In the genomic region with DNA sequence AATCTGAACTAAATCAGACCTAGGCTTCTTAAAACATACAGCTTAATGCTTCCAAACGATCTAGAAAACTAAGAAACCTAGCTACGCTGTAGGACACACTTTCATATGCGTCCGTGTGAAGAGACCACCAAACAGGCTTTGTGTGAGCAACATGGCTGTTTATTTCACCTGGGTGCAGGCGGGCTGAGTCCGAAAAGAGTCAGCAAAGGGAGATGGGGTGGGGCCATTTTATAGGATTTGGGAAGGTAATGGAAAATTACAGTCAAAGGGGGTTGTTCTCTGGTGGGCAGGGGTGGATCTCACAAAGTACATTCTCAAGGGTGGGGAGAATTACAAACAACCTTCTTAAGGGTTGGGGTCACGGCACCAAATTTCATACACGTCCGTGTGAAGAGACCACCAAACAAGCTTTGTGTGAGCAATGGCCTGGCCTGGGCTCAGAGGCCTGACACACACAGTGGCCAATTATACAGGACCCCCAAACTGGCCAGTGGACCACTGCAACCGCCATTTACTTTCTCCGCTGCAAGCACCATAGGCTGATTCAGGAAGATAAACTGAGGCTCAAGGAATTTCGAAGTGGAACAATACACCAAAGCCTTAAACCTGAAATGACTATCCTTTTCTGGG, we compare ENCODE assay signal across 10 cellular contexts. TPM values are rescaled to one million over a fixed set of nuclear protein-coding genes. Genes with fewer than 3 reads are reported as not detected.
DNase-seq lines count a peak whose midpoint lies in the region; ATAC-seq, FAIRE-seq and TF ChIP-seq lines count a peak whose summit lies in the region.
"Not testable (repeated sequence)": the region's sequence is repeated elsewhere in the genome, so short reads cannot be mapped to it uniquely, and the experiment has no call there.
"Had no signal": no experiment of that assay in that cellular context is flagged by ENCODE, and none has a peak within 500 bp of the region (broad histone marks: within the 10 kb centered on the region; RNA-seq: fewer than 3 reads in every experiment).

No MANE protein-coding gene starts in this region.

- H3K27me3 Mint-ChIP-seq in CD14-positive monocyte (ENCODE audit: low read depth in 3 of 3); T-helper 17 cell; nephron (ENCODE audit: low read depth); stimulated activated memory B cell treated with anti-CD40 and anti-IgM and Interleukin-4, amounts not matched to agents 10 μg/mL and 1 μg/mL and 100 μg/mL, for 72 hours: not testable (repeated sequence)
- peaks cover 10% of the 10 kb centered on the region for H3K27me3 Mint-ChIP-seq in activated naive CD8-positive, alpha-beta T cell treated with anti-CD3 and anti-CD28 coated beads, Interleukin-2, amount 50 U/mL, for 24 hours

- TF ChIP-seq EP300 in H1 (IDR thresholded peaks at IDR 0.05; ENCODE audit: borderline replicate concordance in 1 of 2, low read depth in 2 of 2, low read length in 2 of 2), result not testable (repeated sequence)

- H3K56ac ChIP-seq in H1 (replicated peaks; ENCODE audit: insufficient read length, low read depth, low read length), result peak overlapping the region; percentile 69

- peak overlapping the region; percentile 84; the same call in 1 of the 2 replicates for H2BK12ac ChIP-seq in H1 (ENCODE audit: low read depth, low read length)

- not testable (repeated sequence) for DNase-seq in CD14-positive monocyte (ENCODE audit: low spot score); T-helper 17 cell; activated naive CD8-positive, alpha-beta T cell treated with anti-CD3 and anti-CD28 coated beads, Interleukin-2, amount 50 U/mL, for 24 hours; H1 (ENCODE audit: low read depth in 1 of 2, low spot score in 2 of 2)

- peak overlapping the region; percentile 95 for H2BK120ac ChIP-seq in H1 (replicated peaks; ENCODE audit: low read depth, low read length)

- peak overlapping the region; percentile 82 to 89 for H3K4me3 Mint-ChIP-seq in CD14-positive monocyte
- peak overlapping the region; percentile 88 for H3K4me3 Mint-ChIP-seq in T-helper 17 cell
- H3K4me3 Mint-ChIP-seq in activated naive CD8-positive, alpha-beta T cell treated with anti-CD3 and anti-CD28 coated beads, Interleukin-2, amount 50 U/mL, for 24 hours, result peak overlapping the region; percentile 79
- peak overlapping the region; percentile 87 to 95 (median 93) for H3K4me3 Mint-ChIP-seq in nephron
- peak overlapping the region; percentile 96 for H3K4me3 Mint-ChIP-seq in stimulated activated memory B cell treated with anti-CD40 and anti-IgM and Interleukin-4, amounts not matched to agents 10 μg/mL and 1 μg/mL and 100 μg/mL, for 72 hours

- H4K91ac ChIP-seq in H1 (replicated peaks; ENCODE audit: insufficient read length, low read length), result peak overlapping the region; percentile 85

- peak overlapping the region; percentile 89 for H3K4me3 ChIP-seq in HUES48 (ENCODE audit: low read depth, low read length)
- H3K4me3 ChIP-seq in H1 (ENCODE audit: extremely low read depth in 1 of 4, insufficient read depth in 2 of 4, low read depth in 3 of 4, low read length in 4 of 4), result peak overlapping the region; percentile 62 to 86 (median 80)
- H3K4me3 ChIP-seq in iPS-15b (ENCODE audit: low read depth, low read length), result peak overlapping the region; percentile 55

- CTCF ChIA-PET in H1 (lab: Charles Lee; ENCODE audit: partially characterized antibody), result interaction anchor here (0.6 kb wide), 1 partner anchor 28 kb away, joined by 3 read pairs; no protein-coding TSS in a partner anchor

- H3K18ac ChIP-seq in H1 (ENCODE audit: extremely low read depth, low read length), result peak overlapping the region; percentile 95

- peak overlapping the region; percentile 75; the same call in 1 of the 2 replicates for H2BK5ac ChIP-seq in H1 (ENCODE audit: low read depth, low read length)

- intact Hi-C loops in CD14-positive monocyte (cut with micrococcal nuclease), result not testable (repeated sequence)

- not testable (repeated sequence) for H2BK20ac ChIP-seq in H1 (ENCODE audit: low read length)

- not testable (repeated sequence) for H3K36me3 Mint-ChIP-seq in CD14-positive monocyte; T-helper 17 cell (ENCODE audit: low read depth); activated naive CD8-positive, alpha-beta T cell treated with anti-CD3 and anti-CD28 coated beads, Interleukin-2, amount 50 U/mL, for 24 hours (ENCODE audit: low read depth); nephron (ENCODE audit: low read depth)
- H3K36me3 Mint-ChIP-seq in stimulated activated memory B cell treated with anti-CD40 and anti-IgM and Interleukin-4, amounts not matched to agents 10 μg/mL and 1 μg/mL and 100 μg/mL, for 72 hours, result peaks cover 11% of the 10 kb centered on the region

- H3K4ac ChIP-seq in H1 (replicated peaks; ENCODE audit: insufficient read length, low read depth, low read length), result peak overlapping the region; percentile 85

- H4K8ac ChIP-seq in H1 (ENCODE audit: extremely low read depth, insufficient read depth, low read length), result peak overlapping the region; percentile 80; the same call in 1 of the 2 replicates

- not testable (repeated sequence) for H3K14ac ChIP-seq in H1 (ENCODE audit: insufficient read length)

- peak overlapping the region; percentile 83 for H4K5ac ChIP-seq in H1 (ENCODE audit: insufficient read length, low read depth, low read length)

- H3K4me1 ChIP-seq in HUES48 (ENCODE audit: control insufficient read depth, insufficient read depth, low read length) (peaks cover 55% of the 10 kb centered on the region), H1 (replicated peaks in 1 of 4; ENCODE audit: control insufficient read depth in 3 of 4, insufficient read depth in 4 of 4, low read length in 3 of 4) (peaks cover 0 to 18% (median 12%) of the 10 kb centered on the region in 4 experiments; a peak in 6 of 7 replicates), iPS-15b (ENCODE audit: control insufficient read depth, insufficient read depth, low read length) (peaks cover 12% of the 10 kb centered on the region)

- not testable (repeated sequence) for H2AK5ac ChIP-seq in H1 (ENCODE audit: low read depth, low read length)

- TF ChIP-seq CTCF in CD14-positive monocyte (IDR thresholded peaks at IDR 0.05); H1 (IDR thresholded peaks at IDR 0.05; ENCODE audit: control extremely low read depth in 1 of 3, insufficient read depth in 1 of 3, low read depth in 1 of 3, low read length in 3 of 3); nephron (IDR thresholded peaks at IDR 0.05; ENCODE audit: unreplicated experiment in 3 of 3): not testable (repeated sequence)

- not testable (repeated sequence) for H3K9me3 Mint-ChIP-seq in CD14-positive monocyte; activated naive CD8-positive, alpha-beta T cell treated with anti-CD3 and anti-CD28 coated beads, Interleukin-2, amount 50 U/mL, for 24 hours; nephron; stimulated activated memory B cell treated with anti-CD40 and anti-IgM and Interleukin-4, amounts not matched to agents 10 μg/mL and 1 μg/mL and 100 μg/mL, for 72 hours

- TF ChIP-seq RAD21 in H1 (IDR thresholded peaks at IDR 0.05 in 1 of 2, conservative IDR thresholded peaks at IDR 0.05 in 1 of 2; ENCODE audit: low read depth in 2 of 2, low read length in 2 of 2), result not testable (repeated sequence)

- peaks cover 62% of the 10 kb centered on the region for H3K4me1 Mint-ChIP-seq in CD14-positive monocyte
- H3K4me1 Mint-ChIP-seq in T-helper 17 cell, result peaks cover 27% of the 10 kb centered on the region
- peaks cover 53% of the 10 kb centered on the region for H3K4me1 Mint-ChIP-seq in activated naive CD8-positive, alpha-beta T cell treated with anti-CD3 and anti-CD28 coated beads, Interleukin-2, amount 50 U/mL, for 24 hours
- H3K4me1 Mint-ChIP-seq in nephron, result peaks cover 54% of the 10 kb centered on the region
- H3K4me1 Mint-ChIP-seq in stimulated activated memory B cell treated with anti-CD40 and anti-IgM and Interleukin-4, amounts not matched to agents 10 μg/mL and 1 μg/mL and 100 μg/mL, for 72 hours, result peaks cover 48% of the 10 kb centered on the region

- H3K4me2 ChIP-seq in H1 (ENCODE audit: insufficient read depth in 1 of 2, low read depth in 2 of 2, low read length in 2 of 2), result peak overlapping the region; percentile 77 to 94

- not testable (repeated sequence) for H3K79me1 ChIP-seq in H1 (ENCODE audit: low read depth, low read length)

- H3K36me3 ChIP-seq in HUES48 (ENCODE audit: control insufficient read depth, insufficient read depth, low read length); H1 (ENCODE audit: control insufficient read depth in 2 of 4, insufficient read depth in 4 of 4, low read length in 3 of 4); iPS-15b (ENCODE audit: control insufficient read depth, insufficient read depth, low read length): not testable (repeated sequence)

- WGBS in H1 (ENCODE audit: extremely low coverage in 1 of 2, insufficient coverage in 1 of 2, insufficient read length in 1 of 2, insufficient replicate concordance in 2 of 2, low coverage in 1 of 2, low lambda C conversion rate in 2 of 2, missing lambda C conversion rate in 1 of 2), 2 experiments, result 21% methylated on average over 11 of the region's 12 CpGs; no CpG with 5 or more reads in 1 of the 2 experiments

- not testable (repeated sequence) for H3K27me3 ChIP-seq in HUES48 (ENCODE audit: control insufficient read depth, insufficient read depth, low read length); H1 (replicated peaks in 1 of 4; ENCODE audit: control insufficient read depth in 3 of 4, extremely low read depth in 1 of 4, insufficient read depth in 3 of 4, low read length in 3 of 4); iPS-15b (ENCODE audit: control insufficient read depth, insufficient read depth, low read length)

- H3K79me2 ChIP-seq in H1 (ENCODE audit: control insufficient read depth in 1 of 2, insufficient read depth in 2 of 2, low read length in 2 of 2), result peaks cover under 1 to 57% of the 10 kb centered on the region in 2 experiments; a peak in 3 of 4 replicates

- POLR2A ChIA-PET in H1 (lab: Charles Lee; ENCODE audit: partially characterized antibody), result interaction anchor here (0.7 to 2.1 kb wide), 11 partner anchors 17 to 405 kb away, joined by 3 to 7 read pairs (median 3); partner anchors contain the start of gene DMC1

- not testable (repeated sequence) for H3K23me2 ChIP-seq in H1 (ENCODE audit: low read depth, low read length)

- TF ChIP-seq POLR2A in H1 (IDR thresholded peaks at IDR 0.05; ENCODE audit: control extremely low read depth in 1 of 2, low read depth in 2 of 2, low read length in 2 of 2), result not testable (repeated sequence)

- H2BK15ac ChIP-seq in H1 (ENCODE audit: low read length), result 0 out of 2 replicates have a peak overlapping the region, but pooled peaks have one; percentile 18

- FAIRE-seq in H1 (lab: Jason Lieb, UNC), result not testable (repeated sequence)

- not testable (repeated sequence) for H4K20me1 ChIP-seq in H1 (replicated peaks in 1 of 2; ENCODE audit: control insufficient read depth in 1 of 2, insufficient read depth in 2 of 2, low read length in 2 of 2)

- H3K27ac Mint-ChIP-seq in CD14-positive monocyte (peak overlapping the region; percentile 66 to 92 (median 85)), T-helper 17 cell (peak overlapping the region; percentile 90), nephron (peak overlapping the region; percentile 42 to 94 (median 76))
- not testable (repeated sequence) for H3K27ac Mint-ChIP-seq in activated naive CD8-positive, alpha-beta T cell treated with anti-CD3 and anti-CD28 coated beads, Interleukin-2, amount 50 U/mL, for 24 hours
- peak overlapping the region; percentile 92 for H3K27ac Mint-ChIP-seq in stimulated activated memory B cell treated with anti-CD40 and anti-IgM and Interleukin-4, amounts not matched to agents 10 μg/mL and 1 μg/mL and 100 μg/mL, for 72 hours

- H2AFZ ChIP-seq in H1 (ENCODE audit: low read length), result not testable (repeated sequence)

- H3K27ac ChIP-seq in HUES48 (ENCODE audit: low read depth, low read length) (peak overlapping the region; percentile 95), H1 (ENCODE audit: low read depth, low read length) (peak overlapping the region; percentile 94; the same call in 1 of the 2 replicates)

- ATAC-seq in T-helper 17 cell; activated naive CD8-positive, alpha-beta T cell treated with anti-CD3 and anti-CD28 coated beads, Interleukin-2, amount 50 U/mL, for 24 hours; stimulated activated memory B cell treated with anti-CD40 and anti-IgM and Interleukin-4, amounts not matched to agents 10 μg/mL and 1 μg/mL and 100 μg/mL, for 72 hours: not testable (repeated sequence)

- not testable (repeated sequence) for H3K9ac ChIP-seq in HUES48 (ENCODE audit: low read depth, low read length)
- H3K9ac ChIP-seq in H1 (replicated peaks in 1 of 4; ENCODE audit: extremely low read depth in 1 of 4, low read depth in 3 of 4, low read length in 3 of 4) (peak overlapping the region in 3 of 4 experiments; percentile 13 to 86 (median 49); a peak in 6 of 7 replicates), iPS-15b (ENCODE audit: low read depth, low read length) (peak overlapping the region; percentile 49)

- H3K9me3 ChIP-seq in HUES48 (ENCODE audit: control insufficient read depth, insufficient read depth, low read length); T-helper 17 cell (ENCODE audit: control insufficient read depth, low read length, poor library complexity, severe bottlenecking); H1 (ENCODE audit: insufficient read depth in 2 of 2, low read depth in 1 of 2, low read length in 1 of 2); iPS-15b (ENCODE audit: control insufficient read depth, insufficient read depth, low read length): not testable (repeated sequence)

- H3K23ac ChIP-seq in H1 (ENCODE audit: insufficient read length), result not testable (repeated sequence)

RNA-seq across cellular contexts. Expression of gene KCNJ4, which starts 58.4 kb away (rescaled TPM):
- polyA plus RNA-seq in CD14-positive monocyte, result not detected
- not detected for total RNA-seq in T-helper 17 cell
- 2.2 and 2.3 TPM in 2 replicates for total RNA-seq in H1 (2021; fragmentation: NEBNext Ultra II Directional; extraction: Animal tissue kit (Norgen Biotek cat#: 25700))
- polyA plus RNA-seq in H1 (2011; rRNA removed), result 1.4 TPM in 2 replicates
- polyA plus RNA-seq in H1 (2011; cell fraction: cytosol; rRNA removed), result 1.3 TPM
- polyA plus RNA-seq in H1 (2011; cell fraction: nucleus; rRNA removed), result 1.2 TPM
- polyA plus RNA-seq in H1 (2012, experiment 1 of 2), result 1.0 to 3.7 TPM (median 2.6 TPM) in 4 replicates
- 1.2 TPM for polyA plus RNA-seq in H1 (2012, experiment 2 of 2)
- 1.2 TPM for polyA plus RNA-seq in H1 (2013, experiment 1 of 2)
- 1.3 TPM for polyA plus RNA-seq in H1 (2013, experiment 2 of 2)
- 0.41 TPM in 2 replicates for polyA minus RNA-seq in H1 (2011; rRNA and poly(A)+ RNA removed)
- 1.8 TPM for polyA minus RNA-seq in H1 (2011; cell fraction: cytosol; rRNA and poly(A)+ RNA removed)
- not detected for polyA minus RNA-seq in H1 (2011; cell fraction: nucleus; rRNA and poly(A)+ RNA removed)
- total RNA-seq: mucosa of descending colon, NCI-H460 had no signal
